23 cellular contexts compared by ENCODE assay signal in genomic region chr16:19654147-19654546, GRCh38.
"Had no signal": no experiment of that assay in that cellular context is flagged by ENCODE, and none has a peak within 500 bp of the region (broad histone marks: within the 10 kb centered on the region; RNA-seq: fewer than 3 reads in every experiment).

No MANE protein-coding gene starts in this region.

- H3K27me3 ChIP-seq: tibial nerve, upper lobe of left lung, uterus had no signal

- H3K9me3 ChIP-seq: lower lobe of right lung, psoas muscle, thoracic aorta, tibial nerve, upper lobe of left lung, uterus had no signal

- H3K4me1 Mint-ChIP-seq: immature natural killer cell; naive thymus-derived CD8-positive, alpha-beta T cell; stimulated activated naive CD8-positive, alpha-beta T cell treated with anti-CD3 and anti-CD28 coated beads, Interleukin-15, amount 100 ng/mL, for 72 hours had no signal

- DNase-seq: dermis blood vessel endothelial cell; effector memory CD8-positive, alpha-beta T cell; immature natural killer cell; islet precursor cell; kidney glomerular epithelial cell; left ventricle myocardium superior; lower lobe of right lung; naive thymus-derived CD8-positive, alpha-beta T cell; nephron progenitor cell; posterior cingulate gyrus; psoas muscle; right cardiac atrium; small intestine; stimulated activated CD4-positive, alpha-beta T cell treated with anti-CD3 and anti-CD28 coated beads, Interleukin-1b, Interleukin-23, amount 100 ng/mL, for 48 hours; stimulated activated CD4-positive, alpha-beta T cell treated with anti-CD3 and anti-CD28 coated beads, Interleukin-4, amount 100 ng/mL, for 1 hour; stimulated activated CD8-positive, alpha-beta memory T cell treated with anti-CD3 and anti-CD28 coated beads, Interleukin-4, amount 100 ng/mL, for 48 hours; stimulated activated naive CD4-positive, alpha-beta T cell; stimulated activated naive CD8-positive, alpha-beta T cell treated with anti-CD3 and anti-CD28 coated beads, Interleukin-15, amount 100 ng/mL, for 72 hours; upper lobe of left lung; uterus had no signal

- H3K27ac Mint-ChIP-seq: effector memory CD8-positive, alpha-beta T cell; naive thymus-derived CD8-positive, alpha-beta T cell; nephron progenitor cell; stimulated activated naive CD8-positive, alpha-beta T cell treated with anti-CD3 and anti-CD28 coated beads, Interleukin-15, amount 100 ng/mL, for 72 hours had no signal

- H3K27ac ChIP-seq: coronary artery, lower lobe of right lung, psoas muscle, thoracic aorta, upper lobe of left lung, uterus had no signal

- H3K27me3 Mint-ChIP-seq: effector memory CD8-positive, alpha-beta T cell; naive thymus-derived CD8-positive, alpha-beta T cell; stimulated activated naive CD8-positive, alpha-beta T cell treated with anti-CD3 and anti-CD28 coated beads, Interleukin-15, amount 100 ng/mL, for 72 hours had no signal

- H3K4me3 ChIP-seq: coronary artery, lower lobe of right lung, psoas muscle, thoracic aorta, tibial nerve, upper lobe of left lung, uterus had no signal

- H3K9me3 Mint-ChIP-seq: effector memory CD8-positive, alpha-beta T cell; immature natural killer cell; naive thymus-derived CD8-positive, alpha-beta T cell; nephron progenitor cell; stimulated activated naive CD8-positive, alpha-beta T cell treated with anti-CD3 and anti-CD28 coated beads, Interleukin-15, amount 100 ng/mL, for 72 hours had no signal

- H3K4me3 Mint-ChIP-seq: effector memory CD8-positive, alpha-beta T cell; immature natural killer cell; naive thymus-derived CD8-positive, alpha-beta T cell; nephron progenitor cell; stimulated activated naive CD8-positive, alpha-beta T cell treated with anti-CD3 and anti-CD28 coated beads, Interleukin-15, amount 100 ng/mL, for 72 hours had no signal

- ATAC-seq: effector memory CD8-positive, alpha-beta T cell; left ventricle myocardium superior; lower lobe of right lung; naive thymus-derived CD8-positive, alpha-beta T cell; psoas muscle; right cardiac atrium; stimulated activated naive CD8-positive, alpha-beta T cell treated with anti-CD3 and anti-CD28 coated beads, Interleukin-15, amount 100 ng/mL, for 72 hours had no signal

- H3K4me1 ChIP-seq: lower lobe of right lung, psoas muscle, upper lobe of left lung, uterus had no signal
